20 cellular contexts compared by ENCODE assay signal in genomic region chr1:214310777-214311690, GRCh38. TPM values are rescaled to one million over a fixed set of nuclear protein-coding genes. Genes with fewer than 3 reads are reported as not detected.
DNase-seq lines count a peak whose midpoint lies in the region; ATAC-seq and TF ChIP-seq lines count a peak whose summit lies in the region.
"Had no signal": no experiment of that assay in that cellular context is flagged by ENCODE, and none has a peak within 500 bp of the region (broad histone marks: within the 10 kb centered on the region; RNA-seq: fewer than 3 reads in every experiment).

No MANE protein-coding gene starts in this region.

- H3K27me3 ChIP-seq in left ventricle myocardium inferior (ENCODE audit: low read depth), result no peaks in the 10 kb centered on the region
- H3K27me3 ChIP-seq in Karpas-422 (ENCODE audit: low read length), result no peaks in the 10 kb centered on the region
- H3K27me3 ChIP-seq: gastrocnemius medialis, sigmoid colon, upper lobe of left lung had no signal

- peaks cover 8% of the 10 kb centered on the region; the same call in 1 of the 2 replicates for H4K20me1 ChIP-seq in Karpas-422 (ENCODE audit: insufficient read depth, low read depth, low read length)

- H3K9me3 ChIP-seq in left ventricle myocardium inferior (replicated peaks) (no peaks in the 10 kb centered on the region), Karpas-422 (ENCODE audit: low read length) (no peaks in the 10 kb centered on the region)
- H3K9me3 ChIP-seq: gastrocnemius medialis, sigmoid colon, upper lobe of left lung had no signal

- H3K36me3 ChIP-seq in left ventricle myocardium inferior (peaks cover 13% of the 10 kb centered on the region), Karpas-422 (ENCODE audit: insufficient read depth, low read length) (peaks cover 2% of the 10 kb centered on the region; the same call in 1 of the 2 replicates)
- H3K36me3 ChIP-seq: gastrocnemius medialis, sigmoid colon had no signal

- peak overlapping the region; percentile 49 for H3K4me3 Mint-ChIP-seq in activated naive CD8-positive, alpha-beta T cell treated with anti-CD3 and anti-CD28 coated beads, Interleukin-2, amount 50 U/mL, for 24 hours
- H3K4me3 Mint-ChIP-seq in stimulated activated naive B cell treated with anti-CD40 and anti-IgM and Interleukin-4, amounts not matched to agents 10 μg/mL and 1 μg/mL and 100 μg/mL, for 72 hours, result peak overlapping the region; percentile 69 to 75

- peaks cover 21% of the 10 kb centered on the region for H3K4me1 Mint-ChIP-seq in activated naive CD8-positive, alpha-beta T cell treated with anti-CD3 and anti-CD28 coated beads, Interleukin-2, amount 50 U/mL, for 24 hours
- H3K4me1 Mint-ChIP-seq in stimulated activated naive B cell treated with anti-CD40 and anti-IgM and Interleukin-4, amounts not matched to agents 10 μg/mL and 1 μg/mL and 100 μg/mL, for 72 hours, result peaks cover 8 to 13% of the 10 kb centered on the region in 2 donors

- no peak for DNase-seq in left ventricle myocardium inferior
- DNase-seq in left ventricle myocardium superior, result no peak
- peak; percentile 72 for DNase-seq in NCI-H524 treated with DMSO at 0.1 percent for 48 hours (lab: John Stamatoyannopoulos, UW)
- no peak for DNase-seq in activated naive CD8-positive, alpha-beta T cell treated with anti-CD3 and anti-CD28 coated beads, Interleukin-2, amount 50 U/mL, for 24 hours
- DNase-seq in stimulated activated naive B cell treated with anti-CD40 and anti-IgM and Interleukin-4, amounts not matched to agents 10 μg/mL and 1 μg/mL and 100 μg/mL, for 72 hours, result no peak
- DNase-seq in Karpas-422, result no peak
- DNase-seq in GM19240 (ENCODE audit: insufficient read length, low spot score), result no peak
- DNase-seq: amniotic stem cell; DMS 273 treated with DMSO at 0.1 percent for 48 hours; gastrocnemius medialis; GOT3; KG1; mesendoderm; NCI-H1417; NCI-H226; occipital lobe; sigmoid colon; stimulated activated CD4-positive, alpha-beta T cell treated with anti-CD3 and anti-CD28 coated beads, Interleukin-2, amount 100 ng/mL, for 48 hours; upper lobe of left lung had no signal

- intact Hi-C loops in left ventricle myocardium inferior (cut with micrococcal nuclease) (no loop called here), left ventricle myocardium superior (cut with micrococcal nuclease) (no loop called here)

- ATAC-seq in left ventricle myocardium superior, result no peak
- no peak for ATAC-seq in activated naive CD8-positive, alpha-beta T cell treated with anti-CD3 and anti-CD28 coated beads, Interleukin-2, amount 50 U/mL, for 24 hours
- peak in 1 of 2 donors; percentile 43 for ATAC-seq in stimulated activated naive B cell treated with anti-CD40 and anti-IgM and Interleukin-4, amounts not matched to agents 10 μg/mL and 1 μg/mL and 100 μg/mL, for 72 hours (replicated peaks)
- no peak for ATAC-seq in GM19452 (IDR thresholded peaks at IDR 0.05; ENCODE audit: unreplicated experiment)
- ATAC-seq: gastrocnemius medialis had no signal

- no peak overlapping the region for H3K9ac ChIP-seq in Karpas-422 (ENCODE audit: low read length)

- H3K36me3 Mint-ChIP-seq in activated naive CD8-positive, alpha-beta T cell treated with anti-CD3 and anti-CD28 coated beads, Interleukin-2, amount 50 U/mL, for 24 hours (ENCODE audit: low read depth), result peaks cover 6% of the 10 kb centered on the region
- peaks cover 0 to 13% of the 10 kb centered on the region in 2 donors for H3K36me3 Mint-ChIP-seq in stimulated activated naive B cell treated with anti-CD40 and anti-IgM and Interleukin-4, amounts not matched to agents 10 μg/mL and 1 μg/mL and 100 μg/mL, for 72 hours

- H3K4me2 ChIP-seq in Karpas-422 (ENCODE audit: low read depth, low read length, poor library complexity, severe bottlenecking), result no peak overlapping the region

- H3K4me1 ChIP-seq in left ventricle myocardium inferior (peaks cover 79% of the 10 kb centered on the region), Karpas-422 (ENCODE audit: low read length) (no peaks in the 10 kb centered on the region)
- H3K4me1 ChIP-seq: sigmoid colon had no signal

- no peak for TF ChIP-seq CTCF in left ventricle myocardium inferior (IDR thresholded peaks at IDR 0.05; ENCODE audit: borderline replicate concordance)

- H3K27ac Mint-ChIP-seq in activated naive CD8-positive, alpha-beta T cell treated with anti-CD3 and anti-CD28 coated beads, Interleukin-2, amount 50 U/mL, for 24 hours, result peak overlapping the region; percentile 29
- peak overlapping the region; percentile 59 for H3K27ac Mint-ChIP-seq in stimulated activated naive B cell treated with anti-CD40 and anti-IgM and Interleukin-4, amounts not matched to agents 10 μg/mL and 1 μg/mL and 100 μg/mL, for 72 hours

- no peaks in the 10 kb centered on the region for H3K9me2 ChIP-seq in Karpas-422 (replicated peaks; ENCODE audit: insufficient read depth, low read length)

- no peaks in the 10 kb centered on the region for H3K27me3 Mint-ChIP-seq in activated naive CD8-positive, alpha-beta T cell treated with anti-CD3 and anti-CD28 coated beads, Interleukin-2, amount 50 U/mL, for 24 hours
- H3K27me3 Mint-ChIP-seq in stimulated activated naive B cell treated with anti-CD40 and anti-IgM and Interleukin-4, amounts not matched to agents 10 μg/mL and 1 μg/mL and 100 μg/mL, for 72 hours, result no peaks in the 10 kb centered on the region

- H3K79me2 ChIP-seq in Karpas-422 (ENCODE audit: low read length), result no peaks in the 10 kb centered on the region

- no peak overlapping the region for H2AFZ ChIP-seq in Karpas-422 (ENCODE audit: low read length)

- H3K27ac ChIP-seq in left ventricle myocardium inferior (replicated peaks) (peak overlapping the region; percentile 88), Karpas-422 (ENCODE audit: low read length) (no peak overlapping the region)
- H3K27ac ChIP-seq: sigmoid colon, upper lobe of left lung had no signal

- H3K4me3 ChIP-seq in left ventricle myocardium inferior (no peak overlapping the region), Karpas-422 (ENCODE audit: low read length) (no peak overlapping the region)
- H3K4me3 ChIP-seq: gastrocnemius medialis, sigmoid colon, upper lobe of left lung had no signal

- H3K9me3 Mint-ChIP-seq in activated naive CD8-positive, alpha-beta T cell treated with anti-CD3 and anti-CD28 coated beads, Interleukin-2, amount 50 U/mL, for 24 hours, result no peaks in the 10 kb centered on the region
- no peaks in the 10 kb centered on the region for H3K9me3 Mint-ChIP-seq in stimulated activated naive B cell treated with anti-CD40 and anti-IgM and Interleukin-4, amounts not matched to agents 10 μg/mL and 1 μg/mL and 100 μg/mL, for 72 hours

RNA-seq across cellular contexts. Expression of gene SMYD2, which starts 30.1 kb away (rescaled TPM):
- 247 TPM for total RNA-seq in left ventricle myocardium inferior
- total RNA-seq in left ventricle myocardium superior, result 234 TPM
- total RNA-seq in Karpas-422 (2014; rRNA removed; shearing (Covaris generic); ENCODE audit: low replicate concordance), result 33.1 and 63.2 TPM in 2 replicates
